8 cellular contexts compared by ENCODE assay signal in genomic region chr11:119030329-119031047, GRCh38. TPM values are rescaled to one million over a fixed set of nuclear protein-coding genes. Genes with fewer than 3 reads are reported as not detected.
DNase-seq lines count a peak whose midpoint lies in the region; ATAC-seq and TF ChIP-seq lines count a peak whose summit lies in the region.

SLC37A4 (minus strand) TSS chr11:119030877.

- POLR2A ChIA-PET in activated CD4-positive, alpha-beta memory T cell treated with anti-CD3 and anti-CD28 coated beads for 36 hours (lab: Charles Lee), result interaction anchor here (0.6 to 3.0 kb wide), 8 partner anchors 11 to 85 kb away, joined by 3 to 17 read pairs (median 4); partner anchors contain the start of genes CENATAC, RPS25 and TRAPPC4

- intact Hi-C loops in activated CD4-positive, alpha-beta memory T cell treated with anti-CD3 and anti-CD28 coated beads for 36 hours (cut with micrococcal nuclease), result loop anchor here (1.0 to 2.0 kb wide), 3 partner anchors 12 to 70 kb away; partner anchors contain the start of genes CENATAC, DPAGT1, RPS25 and TRAPPC4
- intact Hi-C loops in dorsolateral prefrontal cortex (cut with DNase I), result loop anchor here (1.0 to 5.0 kb wide), 2 partner anchors 12 to 37 kb away; partner anchors contain the start of genes RPS25 (in 2 of the 2), TRAPPC4 (in 2 of the 2) and VPS11 (in 1 of the 2)

- H3K9ac ChIP-seq in liver (ENCODE audit: low read depth in 1 of 2, low read length in 2 of 2), result peak within 1 kb of the TSS; percentile 77 to 79

- CTCF ChIA-PET in activated CD4-positive, alpha-beta memory T cell treated with anti-CD3 and anti-CD28 coated beads for 36 hours (lab: Charles Lee), result interaction anchor here (0.8 to 2.4 kb wide), 8 partner anchors 10 to 56 kb away, joined by 3 to 8 read pairs (median 4); partner anchors contain the start of genes HMBS, RPS25, TRAPPC4 and VPS11

- H3K27me3 Mint-ChIP-seq in activated CD4-positive, alpha-beta memory T cell treated with anti-CD3 and anti-CD28 coated beads for 36 hours, result no peaks in the 10 kb centered on the region

- peaks cover 5 to 41% (median 25%) of the 10 kb centered on the region in 4 donors for H3K4me1 ChIP-seq in liver (ENCODE audit: control insufficient read depth in 4 of 4, insufficient read depth in 4 of 4, low read length in 3 of 4)

- no peaks in the 10 kb centered on the region for H3K27me3 ChIP-seq in dorsolateral prefrontal cortex
- no peaks in the 10 kb centered on the region for H3K27me3 ChIP-seq in liver (ENCODE audit: control insufficient read depth in 4 of 4, insufficient read depth in 4 of 4, low read length in 3 of 4)

- WGBS in liver, result under 1% methylated on average over 67 of the region's 67 CpGs

- peaks cover 0 to 4% (median 2%) of the 10 kb centered on the region in 4 donors for H3K36me3 ChIP-seq in liver (ENCODE audit: control insufficient read depth in 4 of 4, insufficient read depth in 3 of 4, low read depth in 1 of 4, low read length in 3 of 4)

- H3K27ac ChIP-seq in dorsolateral prefrontal cortex, result peak within 1 kb of the TSS; percentile 19 to 95 (median 85)
- peak within 1 kb of the TSS; percentile 92 to 97 for H3K27ac ChIP-seq in liver (ENCODE audit: low read depth in 1 of 2, low read length in 2 of 2)

- H3K9me3 Mint-ChIP-seq in activated CD4-positive, alpha-beta memory T cell treated with anti-CD3 and anti-CD28 coated beads for 36 hours, result no peaks in the 10 kb centered on the region

- peaks cover 18% of the 10 kb centered on the region for H3K4me1 Mint-ChIP-seq in activated CD4-positive, alpha-beta memory T cell treated with anti-CD3 and anti-CD28 coated beads for 36 hours (ENCODE audit: low read depth)

- TF ChIP-seq RAD21 in liver (IDR thresholded peaks at IDR 0.05), result peak; percentile 87 to 91

- peak within 1 kb of the TSS; percentile 82 for H3K4me3 Mint-ChIP-seq in activated CD4-positive, alpha-beta memory T cell treated with anti-CD3 and anti-CD28 coated beads for 36 hours

- ATAC-seq in GM19438 (IDR thresholded peaks at IDR 0.05; ENCODE audit: low read depth, unreplicated experiment) (peak; percentile 73), HG03575 (IDR thresholded peaks at IDR 0.05; ENCODE audit: extremely low read depth, insufficient number of reproducible peaks, low FRiP score, unreplicated experiment) (peak; percentile 50)

- TF ChIP-seq CTCF in dorsolateral prefrontal cortex (IDR thresholded peaks at IDR 0.05 in 54 of 56, conservative IDR thresholded peaks at IDR 0.05 in 2 of 56; ENCODE audit: low read depth in 1 of 56, partially characterized antibody in 56 of 56) (peak in 45 of 56 donors; percentile 72 to 97 (median 90)), liver (IDR thresholded peaks at IDR 0.05; ENCODE audit: low read depth, low read length, missing input control) (no peak)

- peaks cover 11% of the 10 kb centered on the region for H3K36me3 Mint-ChIP-seq in activated CD4-positive, alpha-beta memory T cell treated with anti-CD3 and anti-CD28 coated beads for 36 hours

- H3K4me3 ChIP-seq in dorsolateral prefrontal cortex (peak within 1 kb of the TSS; percentile 56 to 98 (median 88)), liver (ENCODE audit: low read depth in 1 of 3, low read length in 3 of 3) (peak within 1 kb of the TSS; percentile 71 to 86 (median 85))

- DNase-seq in CD1c-positive myeloid dendritic cell (ENCODE audit: extremely low spot score) (peak; percentile 98), NCI-H82 treated with DMSO at 0.1 percent for 48 hours (lab: John Stamatoyannopoulos, UW; ENCODE audit: unreplicated experiment) (peak; percentile 83), dorsolateral prefrontal cortex (peak; percentile 97 to 99 (median 98))
- DNase-seq in activated CD4-positive, alpha-beta memory T cell treated with anti-CD3 and anti-CD28 coated beads for 36 hours, result peak; percentile 99
- DNase-seq in stimulated activated CD4-positive, alpha-beta T cell treated with anti-CD3 and anti-CD28 coated beads, Interleukin-4, amount 100 ng/mL, for 24 hours, result peak; percentile 96

- H3K9me3 ChIP-seq in liver (ENCODE audit: control insufficient read depth in 4 of 4, low read length in 3 of 4), result no peaks in the 10 kb centered on the region

- peak within 1 kb of the TSS; percentile 89 for H3K27ac Mint-ChIP-seq in activated CD4-positive, alpha-beta memory T cell treated with anti-CD3 and anti-CD28 coated beads for 36 hours

TF ChIP-seq in liver, 16 proteins besides CTCF, POLR2A, EP300 and RAD21:
- TF ChIP-seq HNF4A (conservative IDR thresholded peaks at IDR 0.05) (peak; percentile 45 to 50), GABPA (IDR thresholded peaks at IDR 0.05 in 1 of 2, conservative IDR thresholded peaks at IDR 0.05 in 1 of 2) (peak in 1 of 2 donors; percentile 74), SP1 (IDR thresholded peaks at IDR 0.05) (peak; percentile 77), MAX (IDR thresholded peaks at IDR 0.05) (no peak), ATF3 (IDR thresholded peaks at IDR 0.05) (no peak), JUND (IDR thresholded peaks at IDR 0.05) (no peak), ZBTB33 (IDR thresholded peaks at IDR 0.05) (no peak), YY1 (IDR thresholded peaks at IDR 0.05) (peak; percentile 63), NR2F2 (IDR thresholded peaks at IDR 0.05) (peak; percentile 26), RXRA (IDR thresholded peaks at IDR 0.05) (peak; percentile 25 to 65), EGR1 (IDR thresholded peaks at IDR 0.05; ENCODE audit: low read depth in 2 of 2) (peak; percentile 40 to 50), FOXA1 (IDR thresholded peaks at IDR 0.05) (no peak), TAF1 (conservative IDR thresholded peaks at IDR 0.05) (no peak), HNF4G (IDR thresholded peaks at IDR 0.05) (no peak), FOXA2 (IDR thresholded peaks at IDR 0.05) (peak; percentile 29)
- TF ChIP-seq, protein P1, sequence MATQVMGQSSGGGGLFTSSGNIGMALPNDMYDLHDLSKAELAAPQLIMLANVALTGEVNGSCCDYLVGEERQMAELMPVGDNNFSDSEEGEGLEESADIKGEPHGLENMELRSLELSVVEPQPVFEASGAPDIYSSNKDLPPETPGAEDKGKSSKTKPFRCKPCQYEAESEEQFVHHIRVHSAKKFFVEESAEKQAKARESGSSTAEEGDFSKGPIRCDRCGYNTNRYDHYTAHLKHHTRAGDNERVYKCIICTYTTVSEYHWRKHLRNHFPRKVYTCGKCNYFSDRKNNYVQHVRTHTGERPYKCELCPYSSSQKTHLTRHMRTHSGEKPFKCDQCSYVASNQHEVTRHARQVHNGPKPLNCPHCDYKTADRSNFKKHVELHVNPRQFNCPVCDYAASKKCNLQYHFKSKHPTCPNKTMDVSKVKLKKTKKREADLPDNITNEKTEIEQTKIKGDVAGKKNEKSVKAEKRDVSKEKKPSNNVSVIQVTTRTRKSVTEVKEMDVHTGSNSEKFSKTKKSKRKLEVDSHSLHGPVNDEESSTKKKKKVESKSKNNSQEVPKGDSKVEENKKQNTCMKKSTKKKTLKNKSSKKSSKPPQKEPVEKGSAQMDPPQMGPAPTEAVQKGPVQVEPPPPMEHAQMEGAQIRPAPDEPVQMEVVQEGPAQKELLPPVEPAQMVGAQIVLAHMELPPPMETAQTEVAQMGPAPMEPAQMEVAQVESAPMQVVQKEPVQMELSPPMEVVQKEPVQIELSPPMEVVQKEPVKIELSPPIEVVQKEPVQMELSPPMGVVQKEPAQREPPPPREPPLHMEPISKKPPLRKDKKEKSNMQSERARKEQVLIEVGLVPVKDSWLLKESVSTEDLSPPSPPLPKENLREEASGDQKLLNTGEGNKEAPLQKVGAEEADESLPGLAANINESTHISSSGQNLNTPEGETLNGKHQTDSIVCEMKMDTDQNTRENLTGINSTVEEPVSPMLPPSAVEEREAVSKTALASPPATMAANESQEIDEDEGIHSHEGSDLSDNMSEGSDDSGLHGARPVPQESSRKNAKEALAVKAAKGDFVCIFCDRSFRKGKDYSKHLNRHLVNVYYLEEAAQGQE (IDR thresholded peaks at IDR 0.05), result peak; percentile 30

RNA-seq across cellular contexts. Expression of gene SLC37A4, which starts in this region (rescaled TPM):
- total RNA-seq in activated CD4-positive, alpha-beta memory T cell treated with anti-CD3 and anti-CD28 coated beads for 36 hours, result 10 to 100 TPM; 33.4 to 37.0 TPM
- total RNA-seq in dorsolateral prefrontal cortex (10 to 100 TPM in 100 of 120 experiments, 1 to 10 TPM in 20; 6.9 to 20.8 (median 12.6) TPM), liver (100 to 1,000 TPM in 1 of 2 donors, 10 to 100 TPM in 1; 62.7 to 184 TPM)
- 10 to 100 TPM; 93.8 to 98.7 TPM for polyA plus RNA-seq in liver

Comparison
In these comparisons a context has a peak if more than half of its experiments do, and no peak if none do; other contexts are left out.
1. Peak in every context shown above with its lines: DNase-seq, ATAC-seq, H3K4me3 ChIP-seq and H3K27ac ChIP-seq.